ENCODE assay signal across 19 cellular contexts in the genomic region with DNA sequence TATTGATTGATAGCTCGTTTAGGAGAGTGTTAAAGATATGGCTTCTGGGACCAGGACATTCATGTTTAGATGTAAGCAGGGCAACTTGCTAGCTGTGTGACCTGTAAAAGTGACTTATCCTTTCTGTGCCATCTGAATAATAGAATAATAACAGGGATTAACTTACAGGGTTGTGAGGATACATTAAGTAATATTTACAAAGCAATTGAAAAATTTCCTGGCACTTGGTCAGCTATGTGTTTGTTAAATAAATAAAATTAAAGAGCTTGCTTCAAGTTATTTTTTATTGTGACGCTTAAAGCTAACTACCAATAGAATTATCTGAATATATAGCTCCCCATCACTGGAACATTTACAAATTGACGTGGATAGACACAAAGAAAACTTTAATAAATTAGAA.
"Had no signal": no experiment of that assay in that cellular context is flagged by ENCODE, and none has a peak within 500 bp of the region (broad histone marks: within the 10 kb centered on the region; RNA-seq: fewer than 3 reads in every experiment).

No MANE protein-coding gene starts in this region.

- H3K4me2 ChIP-seq: PC-9 had no signal

- H2AFZ ChIP-seq: PC-9 had no signal

- H3K4me3 ChIP-seq: adrenal gland, PC-9 had no signal

- H3K4me1 ChIP-seq: adrenal gland had no signal

- DNase-seq: activated CD4-positive, alpha-beta T cell treated with anti-CD3 and anti-CD28 coated beads for 48 hours; activated CD4-positive, alpha-beta T cell treated with anti-CD3 and anti-CD28 coated beads, Interleukin-2, amount 50 U/mL, for 4 hours; activated CD4-positive, CD25-positive, alpha-beta regulatory T cell treated with anti-CD3 and anti-CD28 coated beads, Interleukin-2, amount 50 U/mL, for 72 hours; activated CD8-positive, alpha-beta memory T cell treated with anti-CD3 and anti-CD28 coated beads, Interleukin-2, amount 50 U/mL, for 48 hours; activated CD8-positive, alpha-beta T cell treated with anti-CD3 and anti-CD28 coated beads, Interleukin-2, amount 10 ng/mL, durations not matched to agents 7 days and 5 days; activated naive CD4-positive, alpha-beta T cell treated with anti-CD3 and anti-CD28 coated beads, Interleukin-2, amount 50 U/mL, for 16 hours; activated naive CD8-positive, alpha-beta T cell treated with anti-CD3 and anti-CD28 coated beads, Interleukin-2, amount 10 ng/mL, durations not matched to agents 7 days and 5 days; activated T-cell treated with anti-CD3 and anti-CD28 coated beads, Interleukin-2, amount 50 U/mL, for 1 hour; adrenal gland; anterior cingulate cortex; cerebellar nuclear complex; MM.1S; NCI-H146; NCI-H187 treated with DMSO at 0.1 percent for 48 hours; NCI-H2107; NCI-H82; PC-9; SHP77 treated with DMSO at 0.1 percent for 48 hours had no signal

- ATAC-seq: activated CD8-positive, alpha-beta T cell treated with anti-CD3 and anti-CD28 coated beads, Interleukin-2, amount 10 ng/mL, durations not matched to agents 7 days and 5 days; WTC11 had no signal

- H3K27me3 ChIP-seq: adrenal gland had no signal

- H3K9me3 ChIP-seq: adrenal gland had no signal

- H3K27ac ChIP-seq: adrenal gland, PC-9 had no signal

- H3K36me3 ChIP-seq: adrenal gland had no signal
